In genomic region chr5:74020488-74020887, GRCh38 we compare ENCODE assay signal across 1 cellular context.
TF ChIP-seq lines count a peak whose summit lies in the region.

No MANE protein-coding gene starts in this region.

TF ChIP-seq in HEK293, 187 proteins besides CTCF, POLR2A, EP300 and RAD21 (continued from another document):
- TF ChIP-seq ZBTB11 (tag by site-specific recombination; conservative IDR thresholded peaks at IDR 0.05; ENCODE audit: low read depth) = no peak
- no peak for TF ChIP-seq HIC1 (tag by site-specific recombination; IDR thresholded peaks at IDR 0.05)
- TF ChIP-seq PBX3 (CRISPR knock-in tag; IDR thresholded peaks at IDR 0.05) = no peak
- no peak for TF ChIP-seq MZF1 (tag by site-specific recombination; IDR thresholded peaks at IDR 0.05; ENCODE audit: borderline replicate concordance)
- TF ChIP-seq ZNF366 (tag by site-specific recombination; conservative IDR thresholded peaks at IDR 0.05) = 0 out of 2 replicates have a peak, but pooled peaks have one; percentile 42
- TF ChIP-seq TCF7L2 (IDR thresholded peaks at IDR 0.05; ENCODE audit: borderline replicate concordance, low read depth, low read length) = no peak
- 0 out of 2 replicates have a peak, but pooled peaks have one; percentile 2 for TF ChIP-seq ZNF600 (tag by site-specific recombination; IDR thresholded peaks at IDR 0.05)
